ENCODE assay signal across 39 cellular contexts in the genomic region with DNA sequence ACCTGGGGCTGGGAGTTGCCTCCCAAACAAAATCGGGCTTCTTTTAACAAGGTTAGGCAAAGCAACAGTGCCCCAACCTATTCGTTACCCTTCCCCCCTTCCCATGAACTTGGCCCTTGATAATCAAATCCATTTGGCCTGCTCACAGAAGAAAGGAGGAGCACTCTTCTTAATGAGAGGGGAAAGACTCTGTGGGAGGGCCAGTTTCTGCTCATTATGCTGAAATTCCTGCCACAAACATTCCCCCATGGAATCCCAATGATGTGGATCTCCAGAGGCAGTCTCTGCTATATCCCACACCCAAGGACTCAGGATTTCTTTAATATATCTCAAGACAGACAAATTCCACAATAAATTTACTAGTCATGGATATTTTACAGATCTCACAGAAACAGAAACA.
"Had no signal": no experiment of that assay in that cellular context is flagged by ENCODE, and none has a peak within 500 bp of the region (broad histone marks: within the 10 kb centered on the region; RNA-seq: fewer than 3 reads in every experiment).

No MANE protein-coding gene starts in this region.

- H3K27me3 Mint-ChIP-seq: activated CD4-positive, alpha-beta memory T cell treated with anti-CD3 and anti-CD28 coated beads, Interleukin-2, amount 10 ng/mL, durations not matched to agents 7 days and 5 days; activated CD8-positive, alpha-beta memory T cell treated with anti-CD3 and anti-CD28 coated beads, Interleukin-2, amount 10 ng/mL, durations not matched to agents 7 days and 5 days had no signal

- ATAC-seq: activated CD8-positive, alpha-beta memory T cell treated with anti-CD3 and anti-CD28 coated beads, Interleukin-2, amount 10 ng/mL, durations not matched to agents 7 days and 5 days; activated T-cell treated with anti-CD3 and anti-CD28 coated beads, Interleukin-2, amount 50 U/mL, for 72 hours; activated T-helper 17 cell treated with anti-CD3 and anti-CD28 coated beads, Interleukin-2, amount 50 U/mL, for 72 hours; PC-3 had no signal

- H3K4me2 ChIP-seq: KMS-11 had no signal

- H3K9me3 Mint-ChIP-seq: activated CD4-positive, alpha-beta memory T cell treated with anti-CD3 and anti-CD28 coated beads, Interleukin-2, amount 10 ng/mL, durations not matched to agents 7 days and 5 days had no signal

- H3K36me3 ChIP-seq: cardiac muscle cell, Peyer's patch, SJSA1 had no signal

- H3K9me3 ChIP-seq: SJSA1 had no signal

- H3K27me3 ChIP-seq: cardiac muscle cell, Peyer's patch had no signal

- H3K4me3 Mint-ChIP-seq: activated CD4-positive, alpha-beta memory T cell treated with anti-CD3 and anti-CD28 coated beads, Interleukin-2, amount 10 ng/mL, durations not matched to agents 7 days and 5 days; activated CD8-positive, alpha-beta memory T cell treated with anti-CD3 and anti-CD28 coated beads, Interleukin-2, amount 10 ng/mL, durations not matched to agents 7 days and 5 days; activated naive CD8-positive, alpha-beta T cell treated with anti-CD3 and anti-CD28 coated beads for 36 hours; activated T-cell treated with anti-CD3 and anti-CD28 coated beads, Interleukin-2, amount 50 U/mL, for 72 hours; activated T-helper 17 cell treated with anti-CD3 and anti-CD28 coated beads, Interleukin-2, amount 50 U/mL, for 72 hours; central memory CD8-positive, alpha-beta T cell had no signal

- H3K9ac ChIP-seq: KMS-11 had no signal

- H3K27ac Mint-ChIP-seq: activated CD4-positive, alpha-beta memory T cell treated with anti-CD3 and anti-CD28 coated beads, Interleukin-2, amount 10 ng/mL, durations not matched to agents 7 days and 5 days; activated CD8-positive, alpha-beta memory T cell treated with anti-CD3 and anti-CD28 coated beads, Interleukin-2, amount 10 ng/mL, durations not matched to agents 7 days and 5 days; activated naive CD8-positive, alpha-beta T cell treated with anti-CD3 and anti-CD28 coated beads for 36 hours; activated T-cell treated with anti-CD3 and anti-CD28 coated beads, Interleukin-2, amount 50 U/mL, for 72 hours; activated T-helper 17 cell treated with anti-CD3 and anti-CD28 coated beads, Interleukin-2, amount 50 U/mL, for 72 hours had no signal

- H3K4me1 ChIP-seq: Peyer's patch, SJSA1 had no signal

- H3K4me1 Mint-ChIP-seq: activated CD4-positive, alpha-beta memory T cell treated with anti-CD3 and anti-CD28 coated beads, Interleukin-2, amount 10 ng/mL, durations not matched to agents 7 days and 5 days; activated CD8-positive, alpha-beta memory T cell treated with anti-CD3 and anti-CD28 coated beads, Interleukin-2, amount 10 ng/mL, durations not matched to agents 7 days and 5 days; activated naive CD8-positive, alpha-beta T cell treated with anti-CD3 and anti-CD28 coated beads for 36 hours; activated T-helper 17 cell treated with anti-CD3 and anti-CD28 coated beads, Interleukin-2, amount 50 U/mL, for 72 hours; central memory CD8-positive, alpha-beta T cell had no signal

- H3K36me3 Mint-ChIP-seq: activated CD8-positive, alpha-beta memory T cell treated with anti-CD3 and anti-CD28 coated beads, Interleukin-2, amount 10 ng/mL, durations not matched to agents 7 days and 5 days; activated naive CD8-positive, alpha-beta T cell treated with anti-CD3 and anti-CD28 coated beads for 36 hours had no signal

- H3K27ac ChIP-seq: cardiac muscle cell, KMS-11, Peyer's patch, SJSA1, VCaP had no signal

- H3K4me3 ChIP-seq: cardiac muscle cell, Peyer's patch, SJSA1 had no signal

- DNase-seq: activated CD4-positive, alpha-beta memory T cell treated with anti-CD3 and anti-CD28 coated beads, Interleukin-2, amount 10 ng/mL, durations not matched to agents 7 days and 5 days; activated CD4-positive, alpha-beta T cell treated with anti-CD3 and anti-CD28 coated beads for 1 hour; activated CD4-positive, alpha-beta T cell treated with anti-CD3 and anti-CD28 coated beads for 48 hours; activated CD4-positive, CD25-positive, alpha-beta regulatory T cell; activated CD8-positive, alpha-beta memory T cell treated with anti-CD3 and anti-CD28 coated beads for 24 hours; activated CD8-positive, alpha-beta memory T cell treated with anti-CD3 and anti-CD28 coated beads, Interleukin-2, amount 10 ng/mL, durations not matched to agents 7 days and 5 days; activated CD8-positive, alpha-beta memory T cell treated with anti-CD3 and anti-CD28 coated beads, Interleukin-2, amount 50 U/mL, for 48 hours; activated effector memory CD4-positive, alpha-beta T cell treated with anti-CD3 and anti-CD28 coated beads, Interleukin-2, amount 50 U/mL, for 16 hours; activated naive CD4-positive, alpha-beta T cell; activated naive CD4-positive, alpha-beta T cell treated with anti-CD3 and anti-CD28 coated beads, Interleukin-2, amount 50 U/mL, for 16 hours; activated naive CD8-positive, alpha-beta T cell treated with anti-CD3 and anti-CD28 coated beads for 36 hours; activated T-cell treated with anti-CD3 and anti-CD28 coated beads, Interleukin-2, amount 50 U/mL, for 72 hours; amniotic stem cell; aorta; MM.1S; MV-4-11; NCI-H1092; NCI-H1417; NCI-H146; NCI-H187; NCI-H2029 treated with DMSO at 0.1 percent for 48 hours; NCI-H2107; NCI-H226; NCI-H446 treated with DMSO at 0.1 percent for 48 hours; NCI-H524; PC-3; Peyer's patch; RPMI8226; SHP77 treated with DMSO at 0.1 percent for 48 hours; SW 1271; T-helper 1 cell; T-helper 2 cell; T-helper 9 cell had no signal
